In genomic region chr9:134225816-134226215, GRCh38 we compare ENCODE assay signal across 23 cellular contexts.
DNase-seq lines count a peak whose midpoint lies in the region; ATAC-seq and TF ChIP-seq lines count a peak whose summit lies in the region.
"Had no signal": no experiment of that assay in that cellular context is flagged by ENCODE, and none has a peak within 500 bp of the region (broad histone marks: within the 10 kb centered on the region; RNA-seq: fewer than 3 reads in every experiment).

No MANE protein-coding gene starts in this region.

- H3K36me3 ChIP-seq in Caco-2 (ENCODE audit: control insufficient read depth, insufficient read depth, low read length): no peaks in the 10 kb centered on the region
- no peaks in the 10 kb centered on the region for H3K36me3 ChIP-seq in IMR-90 (ENCODE audit: control insufficient read depth, insufficient read depth, low read length)
- no peaks in the 10 kb centered on the region for H3K36me3 ChIP-seq in liver (ENCODE audit: control insufficient read depth in 4 of 4, insufficient read depth in 3 of 4, low read depth in 1 of 4, low read length in 3 of 4)
- H3K36me3 ChIP-seq in psoas muscle (ENCODE audit: insufficient read depth in 1 of 2, low read depth in 1 of 2): no peaks in the 10 kb centered on the region
- H3K36me3 ChIP-seq: ascending aorta, cardiac muscle cell, HAP-1, SJCRH30 had no signal

- H4K91ac ChIP-seq in IMR-90 (ENCODE audit: insufficient read depth, low read depth, low read length): peak overlapping the region; percentile 86

- dilution Hi-C loops in IMR-90 (cut with HindIII; ENCODE audit: low sequenced_read_pairs, unreplicated experiment): no loop called here

- peak overlapping the region; percentile 86 for H3K23ac ChIP-seq in IMR-90 (ENCODE audit: low read depth, low read length)

- no peak for ATAC-seq in IMR-90 (ENCODE audit: low read depth)
- ATAC-seq in psoas muscle: no peak
- no peak for ATAC-seq in HG03280 (IDR thresholded peaks at IDR 0.05; ENCODE audit: unreplicated experiment)
- ATAC-seq: activated CD8-positive, alpha-beta memory T cell treated with anti-CD3 and anti-CD28 coated beads, Interleukin-2, amount 10 ng/mL, durations not matched to agents 7 days and 5 days; activated T-cell treated with anti-CD3 and anti-CD28 coated beads, Interleukin-2, amount 50 U/mL, for 4 hours had no signal

- H3K4me2 ChIP-seq in IMR-90 (ENCODE audit: low read depth, low read length): 0 out of 2 replicates have a peak overlapping the region, but pooled peaks have one; percentile 7

- no peaks in the 10 kb centered on the region for H3K36me3 Mint-ChIP-seq in Caco-2 (ENCODE audit: insufficient read depth, unreplicated experiment)
- H3K36me3 Mint-ChIP-seq: activated CD8-positive, alpha-beta memory T cell treated with anti-CD3 and anti-CD28 coated beads, Interleukin-2, amount 10 ng/mL, durations not matched to agents 7 days and 5 days; activated naive CD8-positive, alpha-beta T cell treated with anti-CD3 and anti-CD28 coated beads, Interleukin-2, amount 10 ng/mL, durations not matched to agents 7 days and 5 days had no signal

- peak overlapping the region; percentile 99 for H3K4ac ChIP-seq in IMR-90 (ENCODE audit: low read depth, low read length)

- WGBS in IMR-90 (ENCODE audit: extremely low coverage in 2 of 2, insufficient read length in 1 of 2), 2 experiments: 34% methylated on average over 6 of the region's 7 CpGs; no CpG with 5 or more reads in 1 of the 2 experiments
- 78% methylated on average over 7 of the region's 7 CpGs for WGBS in liver
- WGBS in psoas muscle, 3 donors: 78 to 87% (median 86%) methylated on average over 7 of the region's 7 CpGs

- H4K20me1 ChIP-seq in IMR-90 (ENCODE audit: insufficient read depth, low read length): no peaks in the 10 kb centered on the region

- H3K4me1 ChIP-seq in Caco-2: no peaks in the 10 kb centered on the region
- peaks cover 34% of the 10 kb centered on the region for H3K4me1 ChIP-seq in IMR-90 (ENCODE audit: control insufficient read depth, insufficient read depth, low read length)
- peaks cover 34 to 59% (median 43%) of the 10 kb centered on the region in 4 donors for H3K4me1 ChIP-seq in liver (ENCODE audit: control insufficient read depth in 4 of 4, insufficient read depth in 4 of 4, low read length in 3 of 4)
- peaks cover 8% of the 10 kb centered on the region for H3K4me1 ChIP-seq in psoas muscle
- H3K4me1 ChIP-seq: HAP-1, SJCRH30 had no signal

- H3K27ac Mint-ChIP-seq in Caco-2 (ENCODE audit: unreplicated experiment): peak overlapping the region; percentile 4
- H3K27ac Mint-ChIP-seq: activated CD8-positive, alpha-beta memory T cell treated with anti-CD3 and anti-CD28 coated beads, Interleukin-2, amount 10 ng/mL, durations not matched to agents 7 days and 5 days; activated naive CD8-positive, alpha-beta T cell treated with anti-CD3 and anti-CD28 coated beads, Interleukin-2, amount 10 ng/mL, durations not matched to agents 7 days and 5 days had no signal

- H3K27ac ChIP-seq in IMR-90 (ENCODE audit: insufficient read depth, low read length) (peak overlapping the region; percentile 75), liver (ENCODE audit: low read depth in 1 of 2, low read length in 2 of 2) (peak overlapping the region; percentile 38 to 59), psoas muscle (no peak overlapping the region)
- H3K27ac ChIP-seq: ascending aorta, cardiac muscle cell, SJCRH30 had no signal

- CTCF ChIA-PET in Caco-2 (lab: Charles Lee): interaction anchor here (1.0 kb wide), 1 partner anchor 55 kb away, joined by 3 read pairs; no protein-coding TSS in a partner anchor
- CTCF ChIA-PET in IMR-90 (lab: Yijun Ruan, JAX): interaction anchor here (1.1 kb wide), 1 partner anchor 54 kb away, joined by 3 read pairs; no protein-coding TSS in a partner anchor

- peak overlapping the region; percentile 96 for H3K18ac ChIP-seq in IMR-90 (ENCODE audit: low read depth, low read length)

- peak overlapping the region; percentile 42; the same call in 1 of the 2 replicates for H3K56ac ChIP-seq in IMR-90 (ENCODE audit: extremely low read depth, insufficient read depth, low read length)

- BruUV-seq in Caco-2 (replicated peaks; lab: Mats Ljungman, UMichigan) (no TSS peak), IMR-90 (replicated peaks; lab: Mats Ljungman, UMichigan) (no TSS peak)

- H2AK9ac ChIP-seq in IMR-90 (replicated peaks; ENCODE audit: low read depth, low read length, poor library complexity): peak overlapping the region; percentile 91

- peak overlapping the region; percentile 92 for H3K14ac ChIP-seq in IMR-90 (replicated peaks; ENCODE audit: low read depth, low read length)

- H3K9me1 ChIP-seq in IMR-90 (ENCODE audit: insufficient read depth, low read length): peaks cover 12% of the 10 kb centered on the region

- H2BK15ac ChIP-seq in IMR-90 (ENCODE audit: low read depth, low read length): peak overlapping the region; percentile 41; the same call in 2 of the 3 replicates

- no peak for DNase-seq in Caco-2
- no peak for DNase-seq in IMR-90
- DNase-seq in psoas muscle: peak; percentile 11 to 44
- DNase-seq in NCI-H748 (lab: John Stamatoyannopoulos, UW; ENCODE audit: unreplicated experiment): no peak
- DNase-seq in stimulated activated CD8-positive, alpha-beta memory T cell treated with anti-CD3 and anti-CD28 coated beads, Interleukin-4, amount 100 ng/mL, for 48 hours: no peak
- DNase-seq: activated CD4-positive, alpha-beta T cell treated with anti-CD3 and anti-CD28 coated beads, Interleukin-2, amount 50 U/mL, for 4 hours; activated CD8-positive, alpha-beta memory T cell treated with anti-CD3 and anti-CD28 coated beads, Interleukin-2, amount 10 ng/mL, durations not matched to agents 7 days and 5 days; activated gamma-delta T cell treated with Interleukin-2 at 50 U/mL for 16 hours; activated naive CD8-positive, alpha-beta T cell treated with anti-CD3 and anti-CD28 coated beads, Interleukin-2, amount 10 ng/mL, durations not matched to agents 7 days and 5 days; activated T-cell treated with anti-CD3 and anti-CD28 coated beads, Interleukin-2, amount 50 U/mL, for 4 hours; C1 segment of cervical spinal cord; islet precursor cell; Kasumi-1; NCI-H1436 treated with DMSO at 0.1 percent for 48 hours; NCI-H82; stimulated activated CD4-positive, alpha-beta T cell treated with anti-CD3 and anti-CD28 coated beads, Interleukin-4, amount 100 ng/mL, for 24 hours had no signal

- H4K8ac ChIP-seq in IMR-90 (ENCODE audit: low read depth in 2 of 2, low read length in 2 of 2): peak overlapping the region; percentile 74 to 79

- intact Hi-C loops in Caco-2 (cut with micrococcal nuclease; ENCODE audit: unreplicated experiment): no loop called here
- intact Hi-C loops in IMR-90 (cut with micrococcal nuclease): no loop called here
- intact Hi-C loops in psoas muscle (cut with DNase I): no loop called here

- H3K4me3 ChIP-seq in Caco-2 (ENCODE audit: low read depth, low read length) (no peak overlapping the region), IMR-90 (ENCODE audit: insufficient read depth, low read depth, low read length) (no peak overlapping the region), liver (ENCODE audit: low read depth in 1 of 3, low read length in 3 of 3) (no peak overlapping the region), psoas muscle (no peak overlapping the region)
- H3K4me3 ChIP-seq: ascending aorta, cardiac muscle cell, HAP-1, lung, SJCRH30 had no signal

- H3K9me3 Mint-ChIP-seq in Caco-2 (ENCODE audit: unreplicated experiment): no peaks in the 10 kb centered on the region
- H3K9me3 Mint-ChIP-seq: activated naive CD8-positive, alpha-beta T cell treated with anti-CD3 and anti-CD28 coated beads, Interleukin-2, amount 10 ng/mL, durations not matched to agents 7 days and 5 days; activated T-cell treated with anti-CD3 and anti-CD28 coated beads, Interleukin-2, amount 50 U/mL, for 4 hours had no signal

- H3K4me1 Mint-ChIP-seq in Caco-2 (ENCODE audit: low read depth, unreplicated experiment): peaks cover 7% of the 10 kb centered on the region
- H3K4me1 Mint-ChIP-seq: activated CD8-positive, alpha-beta memory T cell treated with anti-CD3 and anti-CD28 coated beads, Interleukin-2, amount 10 ng/mL, durations not matched to agents 7 days and 5 days; activated naive CD8-positive, alpha-beta T cell treated with anti-CD3 and anti-CD28 coated beads, Interleukin-2, amount 10 ng/mL, durations not matched to agents 7 days and 5 days had no signal

- H3K9me3 ChIP-seq in Caco-2: no peaks in the 10 kb centered on the region
- no peaks in the 10 kb centered on the region for H3K9me3 ChIP-seq in IMR-90 (ENCODE audit: control insufficient read depth, insufficient read depth, low read length)
- H3K9me3 ChIP-seq in liver (ENCODE audit: control insufficient read depth in 4 of 4, low read length in 3 of 4): no peaks in the 10 kb centered on the region
- no peaks in the 10 kb centered on the region for H3K9me3 ChIP-seq in psoas muscle
- H3K9me3 ChIP-seq: ascending aorta, HAP-1, SJCRH30 had no signal

- TF ChIP-seq POLR2A in IMR-90 (IDR thresholded peaks at IDR 0.05; ENCODE audit: low read depth, low read length): no peak

- peak overlapping the region; percentile 98 for H2AK5ac ChIP-seq in IMR-90 (ENCODE audit: low read depth, low read length)

- H3K79me1 ChIP-seq in IMR-90 (ENCODE audit: low read depth in 1 of 2, low read length in 2 of 2): no peaks in the 10 kb centered on the region

- H2BK120ac ChIP-seq in IMR-90 (ENCODE audit: low read depth, low read length): peak overlapping the region; percentile 98

- H3K9ac ChIP-seq in IMR-90 (ENCODE audit: low read depth, low read length) (0 out of 2 replicates have a peak overlapping the region, but pooled peaks have one; percentile 15), liver (ENCODE audit: low read depth in 1 of 2, low read length in 2 of 2) (peak overlapping the region in 1 of 2 donors; percentile 26)

- peak overlapping the region; percentile 97 for H2BK20ac ChIP-seq in IMR-90 (ENCODE audit: low read depth, low read length)

- no peak overlapping the region for H3K4me3 Mint-ChIP-seq in Caco-2 (ENCODE audit: unreplicated experiment)
- H3K4me3 Mint-ChIP-seq: activated CD8-positive, alpha-beta memory T cell treated with anti-CD3 and anti-CD28 coated beads, Interleukin-2, amount 10 ng/mL, durations not matched to agents 7 days and 5 days; activated naive CD8-positive, alpha-beta T cell treated with anti-CD3 and anti-CD28 coated beads, Interleukin-2, amount 10 ng/mL, durations not matched to agents 7 days and 5 days; activated T-cell treated with anti-CD3 and anti-CD28 coated beads, Interleukin-2, amount 50 U/mL, for 4 hours had no signal

- peak overlapping the region; percentile 60 for H2BK5ac ChIP-seq in IMR-90 (ENCODE audit: low read depth, low read length, poor library complexity, severe bottlenecking)

- in situ Hi-C loops in IMR-90 (cut with MboI; ENCODE audit: low sequenced_read_pairs): no loop called here

- H3K27me3 ChIP-seq in Caco-2 (replicated peaks; ENCODE audit: control insufficient read depth, insufficient read depth, low read length): no peaks in the 10 kb centered on the region
- H3K27me3 ChIP-seq in IMR-90 (ENCODE audit: control insufficient read depth, insufficient read depth, low read length): no peaks in the 10 kb centered on the region
- H3K27me3 ChIP-seq in liver (ENCODE audit: control insufficient read depth in 4 of 4, insufficient read depth in 4 of 4, low read length in 3 of 4): no peaks in the 10 kb centered on the region
- H3K27me3 ChIP-seq in psoas muscle (ENCODE audit: insufficient read depth in 3 of 3, low read length in 2 of 3): no peaks in the 10 kb centered on the region
- H3K27me3 ChIP-seq: ascending aorta, cardiac muscle cell had no signal

- TF ChIP-seq CTCF in Caco-2 (IDR thresholded peaks at IDR 0.05; ENCODE audit: insufficient read depth in 1 of 2, low read depth in 1 of 2, low read length in 1 of 2, severe bottlenecking in 1 of 2, unreplicated experiment in 1 of 2): no peak
- TF ChIP-seq CTCF in IMR-90 (conservative IDR thresholded peaks at IDR 0.05; ENCODE audit: low read depth, low read length): no peak
- no peak for TF ChIP-seq CTCF in liver (IDR thresholded peaks at IDR 0.05; ENCODE audit: low read depth, low read length, missing input control)
- no peak for TF ChIP-seq CTCF in psoas muscle (IDR thresholded peaks at IDR 0.05)

- peak overlapping the region; percentile 84 for H2AFZ ChIP-seq in IMR-90 (replicated peaks; ENCODE audit: low read length, poor library complexity)

- H4K5ac ChIP-seq in IMR-90 (ENCODE audit: low read depth, low read length): peak overlapping the region; percentile 94

- TF ChIP-seq RAD21 in IMR-90 (IDR thresholded peaks at IDR 0.05; ENCODE audit: low read length) (no peak), liver (IDR thresholded peaks at IDR 0.05) (no peak)

- H3K27me3 Mint-ChIP-seq in Caco-2 (ENCODE audit: insufficient read depth, unreplicated experiment): no peaks in the 10 kb centered on the region
- H3K27me3 Mint-ChIP-seq: activated CD8-positive, alpha-beta memory T cell treated with anti-CD3 and anti-CD28 coated beads, Interleukin-2, amount 10 ng/mL, durations not matched to agents 7 days and 5 days; activated naive CD8-positive, alpha-beta T cell treated with anti-CD3 and anti-CD28 coated beads, Interleukin-2, amount 10 ng/mL, durations not matched to agents 7 days and 5 days had no signal

- POLR2A ChIA-PET in Caco-2 (lab: Charles Lee): no interaction called here
- POLR2A ChIA-PET in IMR-90 (lab: Charles Lee; ENCODE audit: unreplicated experiment): no interaction called here

Comparison
In these comparisons a context has a peak if more than half of its experiments do, and no peak if none do; other contexts are left out.
1. DNase-seq: peak in psoas muscle (2 of 2); none in Caco-2 (0 of 2), IMR-90 (single experiment), NCI-H748 (single experiment) and stimulated activated CD8-positive, alpha-beta memory T cell treated with anti-CD3 and anti-CD28 coated beads, Interleukin-4, amount 100 ng/mL, for 48 hours (single experiment).